In genomic region chr3:11820540-11821041, GRCh38 we compare ENCODE assay signal across 9 cellular contexts. TPM values are rescaled to one million over a fixed set of nuclear protein-coding genes. Genes with fewer than 3 reads are reported as not detected.
DNase-seq lines count a peak whose midpoint lies in the region; ATAC-seq, FAIRE-seq and TF ChIP-seq lines count a peak whose summit lies in the region.
"Had no signal": no experiment of that assay in that cellular context is flagged by ENCODE, and none has a peak within 500 bp of the region (broad histone marks: within the 10 kb centered on the region; RNA-seq: fewer than 3 reads in every experiment).

No MANE protein-coding gene starts in this region.

- H3K4me3 ChIP-seq in A549 = no peak overlapping the region
- no peak overlapping the region for H3K4me3 ChIP-seq in body of pancreas
- H3K4me3 ChIP-seq in right lobe of liver = no peak overlapping the region
- H3K4me3 ChIP-seq in CD8-positive, alpha-beta T cell (ENCODE audit: low read depth, low read length) = no peak overlapping the region

- TF ChIP-seq POLR2A in A549 (IDR thresholded peaks at IDR 0.05; ENCODE audit: low read length) (no peak), body of pancreas (IDR thresholded peaks at IDR 0.05) (no peak), right lobe of liver (IDR thresholded peaks at IDR 0.05) (no peak)

- peak; percentile 38 to 56; a peak in 1 of 6 replicates for ATAC-seq in A549
- peak; percentile 76 for ATAC-seq in GM18861 (IDR thresholded peaks at IDR 0.05; ENCODE audit: unreplicated experiment)
- peak; percentile 84 for ATAC-seq in HG03103 (IDR thresholded peaks at IDR 0.05; ENCODE audit: low read depth, unreplicated experiment)
- ATAC-seq in body of pancreas = no peak
- no peak for ATAC-seq in right lobe of liver
- ATAC-seq in CD8-positive, alpha-beta T cell = no peak

- H3K9me3 ChIP-seq in A549 (no peaks in the 10 kb centered on the region), body of pancreas (no peaks in the 10 kb centered on the region), right lobe of liver (no peaks in the 10 kb centered on the region)
- no peaks in the 10 kb centered on the region for H3K9me3 ChIP-seq in CD8-positive, alpha-beta T cell (ENCODE audit: low read length)

- peak in 1 of 2 experiments; percentile 5 for DNase-seq in A549 (ENCODE audit: low read depth in 1 of 2, low spot score in 1 of 2)
- peak in 3 of 4 donors; percentile 29 to 43 (median 31) for DNase-seq in body of pancreas
- DNase-seq in right lobe of liver = no peak
- no peak for DNase-seq in mesenteric fat pad (ENCODE audit: low spot score)
- DNase-seq in glomerular visceral epithelial cell (ENCODE audit: extremely low spot score) = no peak
- DNase-seq in CD8-positive, alpha-beta T cell = no peak

- H3K27me3 Mint-ChIP-seq in CD8-positive, alpha-beta T cell (ENCODE audit: low read depth) = no peaks in the 10 kb centered on the region

- H3K4me3 Mint-ChIP-seq in CD8-positive, alpha-beta T cell = no peak overlapping the region
- H3K4me3 Mint-ChIP-seq: nephron had no signal

- 58% methylated on average over 3 of the region's 3 CpGs for WGBS in A549 (ENCODE audit: missing lambda C conversion rate)
- WGBS in body of pancreas, 2 donors = 42 to 69% methylated on average over 2 to 3 of the region's 3 CpGs
- WGBS in right lobe of liver (ENCODE audit: insufficient coverage, low coverage, low lambda C conversion rate, missing lambda C conversion rate) = 47% methylated on average over 2 of the region's 3 CpGs

- H3K27ac ChIP-seq in A549 = no peak overlapping the region
- H3K27ac ChIP-seq in body of pancreas = no peak overlapping the region
- H3K27ac ChIP-seq in right lobe of liver = no peak overlapping the region
- H3K27ac ChIP-seq in CD8-positive, alpha-beta T cell (ENCODE audit: low read depth, low read length) = no peak overlapping the region

- peaks cover 85% of the 10 kb centered on the region for H3K36me3 Mint-ChIP-seq in CD8-positive, alpha-beta T cell

- H3K4me1 Mint-ChIP-seq in CD8-positive, alpha-beta T cell (ENCODE audit: low read depth) = no peaks in the 10 kb centered on the region

- intact Hi-C loops in body of pancreas (cut with DNase I) = no loop called here
- intact Hi-C loops in right lobe of liver (cut with DNase I) = no loop called here
- intact Hi-C loops in CD8-positive, alpha-beta T cell (cut with DNase I, micrococcal nuclease) = no loop called here

- no peak for TF ChIP-seq RAD21 in A549 (conservative IDR thresholded peaks at IDR 0.05 in 1 of 2, IDR thresholded peaks at IDR 0.05 in 1 of 2)

- H3K4me1 ChIP-seq in A549 = no peaks in the 10 kb centered on the region
- no peaks in the 10 kb centered on the region for H3K4me1 ChIP-seq in body of pancreas
- H3K4me1 ChIP-seq in right lobe of liver = no peaks in the 10 kb centered on the region
- H3K4me1 ChIP-seq in CD8-positive, alpha-beta T cell (ENCODE audit: insufficient read depth, low read length) = no peaks in the 10 kb centered on the region

- TF ChIP-seq EP300 in A549 (IDR thresholded peaks at IDR 0.05) = no peak

- no peak for FAIRE-seq in A549 (lab: Jason Lieb, UNC)

- no peak overlapping the region for H3K4me2 ChIP-seq in A549

- CTCF ChIA-PET in A549 (lab: Yijun Ruan, JAX) = no interaction called here
- CTCF ChIA-PET in CD8-positive, alpha-beta T cell (lab: Charles Lee) = no interaction called here

- POLR2A ChIA-PET in A549 (lab: Yijun Ruan, JAX) = no interaction called here
- POLR2A ChIA-PET in CD8-positive, alpha-beta T cell (lab: Charles Lee) = no interaction called here

- H3K27me3 ChIP-seq in body of pancreas (no peaks in the 10 kb centered on the region), right lobe of liver (no peaks in the 10 kb centered on the region)
- H3K27me3 ChIP-seq in CD8-positive, alpha-beta T cell (ENCODE audit: insufficient read depth, low read length) = no peaks in the 10 kb centered on the region

- no peak overlapping the region for H3K27ac Mint-ChIP-seq in CD8-positive, alpha-beta T cell
- H3K27ac Mint-ChIP-seq: nephron had no signal

- no peak for TF ChIP-seq CTCF in A549 (IDR thresholded peaks at IDR 0.05)
- TF ChIP-seq CTCF in body of pancreas (IDR thresholded peaks at IDR 0.05) = no peak
- no peak for TF ChIP-seq CTCF in right lobe of liver (IDR thresholded peaks at IDR 0.05)
- TF ChIP-seq CTCF in CD8-positive, alpha-beta T cell (IDR thresholded peaks at IDR 0.05) = no peak

- no peaks in the 10 kb centered on the region for H3K9me3 Mint-ChIP-seq in CD8-positive, alpha-beta T cell
- H3K9me3 Mint-ChIP-seq: nephron had no signal

- H3K36me3 ChIP-seq in body of pancreas (replicated peaks in 1 of 2; ENCODE audit: insufficient read depth in 1 of 2, low read depth in 2 of 2) (peaks cover 0 to 2% of the 10 kb centered on the region in 2 donors), right lobe of liver (peaks cover 0 to 40% (median 6%) of the 10 kb centered on the region in 4 donors)
- peaks cover 26% of the 10 kb centered on the region for H3K36me3 ChIP-seq in CD8-positive, alpha-beta T cell (ENCODE audit: insufficient read depth, low read length)

TF ChIP-seq in A549, 52 proteins besides CTCF, POLR2A, EP300 and RAD21 (continues in another document):
- TF ChIP-seq FOXS1 (CRISPR knock-in tag; IDR thresholded peaks at IDR 0.05) (no peak), SMC3 (IDR thresholded peaks at IDR 0.05) (no peak), MAFK (IDR thresholded peaks at IDR 0.05; ENCODE audit: partially characterized antibody) (no peak), MAX (IDR thresholded peaks at IDR 0.05) (no peak), ZC3H11A (IDR thresholded peaks at IDR 0.05) (no peak), MAZ (IDR thresholded peaks at IDR 0.05; ENCODE audit: borderline replicate concordance, low read depth, low read length) (no peak), HES2 (IDR thresholded peaks at IDR 0.05) (no peak), MYC (IDR thresholded peaks at IDR 0.05; ENCODE audit: borderline replicate concordance, low read length) (no peak), FOSB (CRISPR knock-in tag; IDR thresholded peaks at IDR 0.05) (no peak), JUNB (IDR thresholded peaks at IDR 0.05) (no peak), POLR2AphosphoS2 (conservative IDR thresholded peaks at IDR 0.05; ENCODE audit: low read length) (no peak), BCL3 (IDR thresholded peaks at IDR 0.05) (no peak)
- TF ChIP-seq, protein P1, sequence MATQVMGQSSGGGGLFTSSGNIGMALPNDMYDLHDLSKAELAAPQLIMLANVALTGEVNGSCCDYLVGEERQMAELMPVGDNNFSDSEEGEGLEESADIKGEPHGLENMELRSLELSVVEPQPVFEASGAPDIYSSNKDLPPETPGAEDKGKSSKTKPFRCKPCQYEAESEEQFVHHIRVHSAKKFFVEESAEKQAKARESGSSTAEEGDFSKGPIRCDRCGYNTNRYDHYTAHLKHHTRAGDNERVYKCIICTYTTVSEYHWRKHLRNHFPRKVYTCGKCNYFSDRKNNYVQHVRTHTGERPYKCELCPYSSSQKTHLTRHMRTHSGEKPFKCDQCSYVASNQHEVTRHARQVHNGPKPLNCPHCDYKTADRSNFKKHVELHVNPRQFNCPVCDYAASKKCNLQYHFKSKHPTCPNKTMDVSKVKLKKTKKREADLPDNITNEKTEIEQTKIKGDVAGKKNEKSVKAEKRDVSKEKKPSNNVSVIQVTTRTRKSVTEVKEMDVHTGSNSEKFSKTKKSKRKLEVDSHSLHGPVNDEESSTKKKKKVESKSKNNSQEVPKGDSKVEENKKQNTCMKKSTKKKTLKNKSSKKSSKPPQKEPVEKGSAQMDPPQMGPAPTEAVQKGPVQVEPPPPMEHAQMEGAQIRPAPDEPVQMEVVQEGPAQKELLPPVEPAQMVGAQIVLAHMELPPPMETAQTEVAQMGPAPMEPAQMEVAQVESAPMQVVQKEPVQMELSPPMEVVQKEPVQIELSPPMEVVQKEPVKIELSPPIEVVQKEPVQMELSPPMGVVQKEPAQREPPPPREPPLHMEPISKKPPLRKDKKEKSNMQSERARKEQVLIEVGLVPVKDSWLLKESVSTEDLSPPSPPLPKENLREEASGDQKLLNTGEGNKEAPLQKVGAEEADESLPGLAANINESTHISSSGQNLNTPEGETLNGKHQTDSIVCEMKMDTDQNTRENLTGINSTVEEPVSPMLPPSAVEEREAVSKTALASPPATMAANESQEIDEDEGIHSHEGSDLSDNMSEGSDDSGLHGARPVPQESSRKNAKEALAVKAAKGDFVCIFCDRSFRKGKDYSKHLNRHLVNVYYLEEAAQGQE (IDR thresholded peaks at IDR 0.05) = no peak

RNA-seq across cellular contexts. Expression of gene TAMM41, which starts 26.1 kb away (rescaled TPM):
- polyA plus RNA-seq in A549 (2011; rRNA removed) (16.8 and 17.5 TPM in 2 replicates), A549 (2017; fragmentation: RNase III; extraction: RNeasy Plus Mini Kit Qiagen cat#74134 plus additional on column Dnase treatment) (14.9 to 16.1 TPM (median 16.0 TPM) in 3 replicates)
- polyA plus RNA-seq in A549 (2012; cell fraction: cytosol; rRNA removed) = 21.3 and 22.9 TPM in 2 replicates
- 37.1 and 56.2 TPM in 2 replicates for polyA plus RNA-seq in A549 (2012; cell fraction: nucleus; rRNA removed)
- 11.5 and 17.6 TPM in 2 replicates for polyA minus RNA-seq in A549 (2011; rRNA and poly(A)+ RNA removed)
- total RNA-seq in body of pancreas (10 to 100 TPM; 10.9 to 20.8 TPM), right lobe of liver (1 to 10 TPM; 4.5 to 8.3 (median 7.0) TPM), mesenteric fat pad (19.7 TPM)
- 10 to 100 TPM; 16.2 to 18.5 TPM for total RNA-seq in CD8-positive, alpha-beta T cell

Comparison
In these comparisons a context has a peak if more than half of its experiments do, and no peak if none do; other contexts are left out.
1. ATAC-seq: peak in A549 (2 of 2), GM18861 (single experiment) and HG03103 (single experiment); none in body of pancreas (single experiment), right lobe of liver (0 of 4) and CD8-positive, alpha-beta T cell (single experiment).
2. DNase-seq: peak in body of pancreas (3 of 4); none in right lobe of liver (0 of 3), mesenteric fat pad (single experiment), glomerular visceral epithelial cell (single experiment) and CD8-positive, alpha-beta T cell (0 of 7).